Comparison of ENCODE assay signal across 21 cellular contexts in the genomic region with DNA sequence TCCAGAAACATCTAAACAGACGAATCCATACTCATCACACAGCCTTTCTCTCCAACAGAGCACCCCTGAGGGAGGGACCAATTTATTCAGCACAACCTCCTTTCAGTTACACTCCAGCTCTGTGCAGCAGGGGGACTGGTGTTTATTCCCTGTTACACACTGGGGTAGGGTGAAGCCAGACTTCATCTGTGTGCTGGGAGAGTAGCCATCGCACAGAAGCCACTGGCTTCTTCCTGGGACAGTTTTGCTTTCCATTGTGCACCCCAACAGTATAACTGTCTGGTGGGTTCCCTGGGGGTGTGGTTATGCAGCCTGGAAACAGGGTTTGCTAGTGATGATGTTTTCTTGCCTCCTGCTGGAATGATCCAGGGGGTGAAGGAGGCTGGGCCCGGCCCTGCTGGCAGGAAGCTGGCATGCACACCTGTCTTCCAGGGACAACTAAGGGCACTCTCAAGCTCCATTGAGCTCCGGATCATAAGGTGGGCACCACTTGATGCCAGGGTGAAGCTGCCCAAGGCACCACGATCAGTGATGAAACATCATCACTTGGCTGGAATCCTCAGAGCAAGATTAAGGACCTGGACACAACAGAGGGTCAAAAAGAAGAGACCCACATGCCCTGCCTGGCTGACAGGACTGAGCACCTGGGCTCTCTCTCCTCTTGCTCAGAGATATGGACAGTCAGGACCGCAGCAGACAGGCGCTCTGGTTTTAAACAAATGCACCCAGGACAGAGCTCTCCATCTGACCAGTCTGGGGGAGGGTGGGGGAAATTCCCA.
DNase-seq lines count a peak whose midpoint lies in the region; ATAC-seq, FAIRE-seq and TF ChIP-seq lines count a peak whose summit lies in the region.
"Had no signal": no experiment of that assay in that cellular context is flagged by ENCODE, and none has a peak within 500 bp of the region (broad histone marks: within the 10 kb centered on the region; RNA-seq: fewer than 3 reads in every experiment).

No MANE protein-coding gene starts in this region.

- H3K36me3 Mint-ChIP-seq in endothelial cell (ENCODE audit: low read depth, unreplicated experiment) = no peaks in the 10 kb centered on the region
- H3K36me3 Mint-ChIP-seq: CD8-positive, alpha-beta memory T cell had no signal

- intact Hi-C loops in posterior vena cava (cut with DNase I) (no loop called here), pancreas (cut with DNase I) (no loop called here)

- FAIRE-seq in pancreas (lab: Jason Lieb, UNC) (no peak), HTR-8/SVneo (lab: Jason Lieb, UNC) (no peak)
- FAIRE-seq: D721Med, GM12892, GM18507 had no signal

- no peak overlapping the region for H3K9ac ChIP-seq in OCI-LY3 (ENCODE audit: low read length)
- H3K9ac ChIP-seq: KMS-11 had no signal

- CTCF ChIA-PET in HEK293 (lab: Yijun Ruan, JAX) = interaction anchor here (0.6 kb wide), 1 partner anchor 13 kb away, joined by 3 read pairs; no protein-coding TSS in a partner anchor

- H3K4me3 Mint-ChIP-seq in endothelial cell (ENCODE audit: unreplicated experiment) = no peak overlapping the region
- H3K4me3 Mint-ChIP-seq: CD8-positive, alpha-beta memory T cell had no signal

- no peak overlapping the region for H3K4me3 ChIP-seq in HEK293 (ENCODE audit: low read depth, low read length)
- no peak overlapping the region for H3K4me3 ChIP-seq in OCI-LY3 (ENCODE audit: low read length)
- no peak overlapping the region for H3K4me3 ChIP-seq in pancreas
- H3K4me3 ChIP-seq: SJCRH30 had no signal

- H4K20me1 ChIP-seq in OCI-LY3 (ENCODE audit: insufficient read depth, low read length) = no peaks in the 10 kb centered on the region

- H3K9me3 ChIP-seq in HEK293 (ENCODE audit: control insufficient read depth, insufficient read depth, low read depth, low read length) (no peaks in the 10 kb centered on the region), OCI-LY3 (ENCODE audit: insufficient read depth, low read length) (no peaks in the 10 kb centered on the region), pancreas (no peaks in the 10 kb centered on the region)
- H3K9me3 ChIP-seq: SJCRH30 had no signal

- no peaks in the 10 kb centered on the region for H3K36me3 ChIP-seq in HEK293 (ENCODE audit: control insufficient read depth in 2 of 2, insufficient read depth in 1 of 2, low read length in 2 of 2)
- no peaks in the 10 kb centered on the region for H3K36me3 ChIP-seq in OCI-LY3 (replicated peaks; ENCODE audit: low read depth, low read length)
- no peaks in the 10 kb centered on the region for H3K36me3 ChIP-seq in pancreas
- H3K36me3 ChIP-seq: SJCRH30 had no signal

- WGBS in pancreas, 2 donors = 64 to 67% methylated on average over 7 of the region's 7 CpGs

- POLR2A ChIA-PET in HEK293 (lab: Yijun Ruan, JAX) = no interaction called here

- H3K4me1 ChIP-seq in HEK293 (ENCODE audit: control insufficient read depth, insufficient read depth, low read length) = no peaks in the 10 kb centered on the region
- H3K4me1 ChIP-seq in OCI-LY3 (ENCODE audit: low read length) = peaks cover 32% of the 10 kb centered on the region
- H3K4me1 ChIP-seq in pancreas = no peaks in the 10 kb centered on the region
- H3K4me1 ChIP-seq: SJCRH30 had no signal

- no peaks in the 10 kb centered on the region for H3K4me1 Mint-ChIP-seq in endothelial cell (ENCODE audit: unreplicated experiment)
- H3K4me1 Mint-ChIP-seq: CD8-positive, alpha-beta memory T cell had no signal

- H3K9me3 Mint-ChIP-seq in endothelial cell (ENCODE audit: unreplicated experiment) = no peaks in the 10 kb centered on the region
- H3K9me3 Mint-ChIP-seq: CD8-positive, alpha-beta memory T cell had no signal

- TF ChIP-seq CTCF in HEK293 (tag by site-specific recombination; IDR thresholded peaks at IDR 0.05) (no peak), OCI-LY3 (IDR thresholded peaks at IDR 0.05; ENCODE audit: low read depth, low read length) (no peak), endothelial cell (IDR thresholded peaks at IDR 0.05; ENCODE audit: unreplicated experiment) (no peak), pancreas (IDR thresholded peaks at IDR 0.05) (no peak)

- peaks cover 4% of the 10 kb centered on the region for H3K27me3 Mint-ChIP-seq in endothelial cell (ENCODE audit: unreplicated experiment)

- H3K27ac ChIP-seq in HEK293 (ENCODE audit: extremely low read depth, low read depth, low read length) (no peak overlapping the region), OCI-LY3 (ENCODE audit: low read length) (no peak overlapping the region), pancreas (no peak overlapping the region)
- H3K27ac ChIP-seq: KMS-11, SJCRH30 had no signal

- H3K27ac Mint-ChIP-seq in endothelial cell (ENCODE audit: unreplicated experiment) = no peak overlapping the region
- H3K27ac Mint-ChIP-seq: CD8-positive, alpha-beta memory T cell had no signal

- H2AFZ ChIP-seq in OCI-LY3 (ENCODE audit: low read depth, low read length) = no peak overlapping the region

- peaks cover 10% of the 10 kb centered on the region for H3K27me3 ChIP-seq in OCI-LY3 (ENCODE audit: low read depth, low read length)
- H3K27me3 ChIP-seq in pancreas = no peaks in the 10 kb centered on the region
- H3K27me3 ChIP-seq: SJCRH30 had no signal

- H3K79me2 ChIP-seq in OCI-LY3 (ENCODE audit: low read length) = no peaks in the 10 kb centered on the region

- H3K4me2 ChIP-seq in OCI-LY3 (ENCODE audit: low read length) = peak overlapping the region; percentile 14; the same call in 1 of the 2 replicates
- H3K4me2 ChIP-seq: KMS-11 had no signal

- no peak for ATAC-seq in pancreas

- DNase-seq in endothelial cell (ENCODE audit: low spot score) (peak; percentile 2), posterior vena cava (ENCODE audit: low spot score) (peak; percentile 44), DMS53 treated with DMSO at 0.1 percent for 48 hours (lab: John Stamatoyannopoulos, UW; ENCODE audit: unreplicated experiment) (no peak), pancreas (no peak), HTR-8/SVneo (ENCODE audit: insufficient read length, low spot score) (no peak)
- DNase-seq: ACHN; C1 segment of cervical spinal cord; CD8-positive, alpha-beta memory T cell; DMS79; NCI-H1417 treated with DMSO at 0.1 percent for 48 hours; NCI-H187 treated with DMSO at 0.1 percent for 48 hours; NCI-H2227 treated with DMSO at 0.1 percent for 48 hours; NCI-H510A treated with DMSO at 0.1 percent for 48 hours; NCI-H82; SJCRH30 had no signal

TF ChIP-seq in HEK293, 187 proteins besides CTCF, POLR2A, EP300 and RAD21:
- TF ChIP-seq ZIC2 (tag by site-specific recombination; IDR thresholded peaks at IDR 0.05) (peak; percentile 38; the same call in 1 of the 2 replicates), SP7 (tag by site-specific recombination; IDR thresholded peaks at IDR 0.05) (no peak)

Comparison
In these comparisons a context has a peak if more than half of its experiments do, and no peak if none do; other contexts are left out.
1. DNase-seq: peak in endothelial cell (single experiment) and posterior vena cava (single experiment); none in DMS53 treated with DMSO at 0.1 percent for 48 hours (single experiment), pancreas (0 of 6) and HTR-8/SVneo (single experiment).